ENCODE assay signal across 9 cellular contexts in genomic region chr3:23804441-23805227, GRCh38. TPM values are rescaled to one million over a fixed set of nuclear protein-coding genes. Genes with fewer than 3 reads are reported as not detected.
DNase-seq lines count a peak whose midpoint lies in the region; ATAC-seq and TF ChIP-seq lines count a peak whose summit lies in the region.
"Had no signal": no experiment of that assay in that cellular context is flagged by ENCODE, and none has a peak within 500 bp of the region (broad histone marks: within the 10 kb centered on the region; RNA-seq: fewer than 3 reads in every experiment).

No MANE protein-coding gene starts in this region.

- TF ChIP-seq CTCF in cardiac muscle cell (IDR thresholded peaks at IDR 0.05; ENCODE audit: low read depth, low read length): no peak
- no peak for TF ChIP-seq CTCF in stomach (IDR thresholded peaks at IDR 0.05)

- H3K27me3 Mint-ChIP-seq in activated naive CD8-positive, alpha-beta T cell treated with anti-CD3 and anti-CD28 coated beads, Interleukin-2, amount 10 ng/mL, durations not matched to agents 7 days and 5 days: peaks cover 39% of the 10 kb centered on the region
- no peaks in the 10 kb centered on the region for H3K27me3 Mint-ChIP-seq in memory B cell

- ATAC-seq in left ventricle myocardium superior (no peak), memory B cell (ENCODE audit: low read depth) (no peak), GM21717 (IDR thresholded peaks at IDR 0.05; ENCODE audit: unreplicated experiment) (no peak)
- ATAC-seq in activated naive CD8-positive, alpha-beta T cell treated with anti-CD3 and anti-CD28 coated beads, Interleukin-2, amount 10 ng/mL, durations not matched to agents 7 days and 5 days (ENCODE audit: low read depth): no peak

- no peak overlapping the region for H3K27ac ChIP-seq in cardiac muscle cell
- no peak overlapping the region for H3K27ac ChIP-seq in stomach

- H3K4me1 ChIP-seq in cardiac muscle cell (ENCODE audit: low read depth) (peaks cover 26% of the 10 kb centered on the region), stomach (peaks cover 13 to 35% (median 33%) of the 10 kb centered on the region in 4 donors)

- peak overlapping the region; percentile 98 for H3K4me3 ChIP-seq in cardiac muscle cell
- no peak overlapping the region for H3K4me3 ChIP-seq in stomach

- WGBS in stomach, 5 donors: 74 to 79% (median 77%) methylated on average over 8 of the region's 8 CpGs

- peaks cover 12% of the 10 kb centered on the region for H3K36me3 Mint-ChIP-seq in activated naive CD8-positive, alpha-beta T cell treated with anti-CD3 and anti-CD28 coated beads, Interleukin-2, amount 10 ng/mL, durations not matched to agents 7 days and 5 days
- H3K36me3 Mint-ChIP-seq in memory B cell: peaks cover 3% of the 10 kb centered on the region

- POLR2A ChIA-PET in activated naive CD8-positive, alpha-beta T cell treated with anti-CD3 and anti-CD28 coated beads, Interleukin-2, amount 10 ng/mL, durations not matched to agents 7 days and 5 days (lab: Charles Lee): no interaction called here

- intact Hi-C loops in left ventricle myocardium superior (cut with micrococcal nuclease): no loop called here
- intact Hi-C loops in stomach (cut with DNase I; ENCODE audit: low total_unique reads): no loop called here

- no peaks in the 10 kb centered on the region for H3K9me3 ChIP-seq in cardiac muscle cell (ENCODE audit: low read depth)
- H3K9me3 ChIP-seq in stomach: no peaks in the 10 kb centered on the region

- H3K9me3 Mint-ChIP-seq in activated naive CD8-positive, alpha-beta T cell treated with anti-CD3 and anti-CD28 coated beads, Interleukin-2, amount 10 ng/mL, durations not matched to agents 7 days and 5 days: no peaks in the 10 kb centered on the region
- H3K9me3 Mint-ChIP-seq in memory B cell: no peaks in the 10 kb centered on the region

- peaks cover 24% of the 10 kb centered on the region for H3K4me1 Mint-ChIP-seq in activated naive CD8-positive, alpha-beta T cell treated with anti-CD3 and anti-CD28 coated beads, Interleukin-2, amount 10 ng/mL, durations not matched to agents 7 days and 5 days
- H3K4me1 Mint-ChIP-seq in memory B cell: peaks cover 21% of the 10 kb centered on the region

- H3K4me3 Mint-ChIP-seq in activated naive CD8-positive, alpha-beta T cell treated with anti-CD3 and anti-CD28 coated beads, Interleukin-2, amount 10 ng/mL, durations not matched to agents 7 days and 5 days: peak overlapping the region; percentile 6
- H3K4me3 Mint-ChIP-seq in memory B cell: peak overlapping the region; percentile 96

- DNase-seq in cardiac muscle cell (ENCODE audit: low read depth in 1 of 2, low spot score in 1 of 2) (no peak), left ventricle myocardium superior (no peak), memory B cell (ENCODE audit: low spot score in 2 of 2) (no peak), NCI-H1105 treated with DMSO at 0.1 percent for 48 hours (lab: John Stamatoyannopoulos, UW) (no peak), stomach (no peak), NCI-H2227 treated with DMSO at 0.1 percent for 48 hours (lab: John Stamatoyannopoulos, UW) (no peak)
- no peak for DNase-seq in activated naive CD8-positive, alpha-beta T cell treated with anti-CD3 and anti-CD28 coated beads, Interleukin-2, amount 10 ng/mL, durations not matched to agents 7 days and 5 days
- DNase-seq: NCI-H1417 treated with DMSO at 0.1 percent for 48 hours had no signal

- H3K36me3 ChIP-seq in cardiac muscle cell: no peaks in the 10 kb centered on the region
- H3K36me3 ChIP-seq in stomach: no peaks in the 10 kb centered on the region

- H3K27me3 ChIP-seq in cardiac muscle cell (no peaks in the 10 kb centered on the region), stomach (no peaks in the 10 kb centered on the region)

- TF ChIP-seq EP300 in stomach (IDR thresholded peaks at IDR 0.05): no peak

- H3K27ac Mint-ChIP-seq in activated naive CD8-positive, alpha-beta T cell treated with anti-CD3 and anti-CD28 coated beads, Interleukin-2, amount 10 ng/mL, durations not matched to agents 7 days and 5 days: no peak overlapping the region
- peak overlapping the region; percentile 96 for H3K27ac Mint-ChIP-seq in memory B cell

- TF ChIP-seq POLR2A in stomach (IDR thresholded peaks at IDR 0.05): no peak

RNA-seq across cellular contexts. Expression of gene UBE2E1, which starts 1.1 kb away (rescaled TPM):
- total RNA-seq in cardiac muscle cell: 198 and 202 TPM in 2 replicates
- 26.8 and 33.5 TPM in 2 replicates for polyA plus RNA-seq in cardiac muscle cell
- total RNA-seq in left ventricle myocardium superior: 66.0 TPM
- total RNA-seq in activated naive CD8-positive, alpha-beta T cell treated with anti-CD3 and anti-CD28 coated beads, Interleukin-2, amount 10 ng/mL, durations not matched to agents 7 days and 5 days: 10 to 100 TPM; 61.7 to 67.9 TPM
- 100 to 1,000 TPM in 2 of 5 donors, 10 to 100 TPM in 2, 1 to 10 TPM in 1; 3.2 to 226 (median 76.4) TPM for total RNA-seq in stomach
- 100 to 1,000 TPM in 1 of 3 donors, 10 to 100 TPM in 2; 73.9 to 105 (median 79.7) TPM for polyA plus RNA-seq in stomach
